In genomic region chr2:120223034-120223912, GRCh38 we compare ENCODE assay signal across 8 cellular contexts. TPM values are rescaled to one million over a fixed set of nuclear protein-coding genes. Genes with fewer than 3 reads are reported as not detected.
DNase-seq lines count a peak whose midpoint lies in the region; ATAC-seq and TF ChIP-seq lines count a peak whose summit lies in the region.

Gene TMEM185B, minus strand, starts transcription at chr2:120223400. Its CDS starts 424 bp downstream, at chr2:120222976.

- peak within 1 kb of the TSS; percentile 92 for H3K27ac Mint-ChIP-seq in activated T-helper 1 cell treated with anti-CD3 and anti-CD28 coated beads, Interleukin-12 subunit alpha, Interleukin-12 subunit beta, Interleukin-2, Interleukin-4 antibody, amounts not matched to agents 30 ng/mL and 10 ng/mL and 1 ng/mL, durations not matched to agents 14 hours and 24 hours and 36 hours
- H3K27ac Mint-ChIP-seq in natural killer cell treated with Interleukin-12 subunit alpha and Interleukin-12 subunit beta and Interleukin-15 and Interleukin-18, amount 100 ng/mL, for 72 hours, result peak within 1 kb of the TSS; percentile 84 to 88
- peak within 1 kb of the TSS; percentile 90 for H3K27ac Mint-ChIP-seq in stimulated activated naive CD8-positive, alpha-beta T cell treated with anti-CD3 and anti-CD28 coated beads, Interleukin-15, Interleukin-2, amounts not matched to agents 100 ng/mL and 50 ng/mL, for 24 hours

- no peaks in the 10 kb centered on the region for H3K9me2 ChIP-seq in DOHH2 (replicated peaks; ENCODE audit: control insufficient read depth, low read length)

- in situ Hi-C loops in KBM-7 (cut with MboI; ENCODE audit: low pct_unique_long_range_greater_than_20kb, low sequenced_read_pairs), result no loop called here

- TF ChIP-seq CTCF in DOHH2 (IDR thresholded peaks at IDR 0.05; ENCODE audit: low read depth, low read length, poor library complexity, severe bottlenecking) (no peak), Peyer's patch (IDR thresholded peaks at IDR 0.05) (peak in 4 of 6 experiments; percentile 15 to 52 (median 49)), fibroblast of mammary gland (conservative IDR thresholded peaks at IDR 0.05; ENCODE audit: control insufficient read depth, insufficient read depth, low read depth, low read length) (peak; percentile 23)

- intact Hi-C loops in activated T-helper 1 cell treated with anti-CD3 and anti-CD28 coated beads, Interleukin-12 subunit alpha, Interleukin-12 subunit beta, Interleukin-2, Interleukin-4 antibody, amounts not matched to agents 30 ng/mL and 10 ng/mL and 1 ng/mL, durations not matched to agents 14 hours and 24 hours and 36 hours (cut with micrococcal nuclease), result loop anchor here (1.0 to 2.0 kb wide), 5 partner anchors 9 to 544 kb away; partner anchors contain the start of genes RALB and TMEM177

- DNase-seq in KBM-7 (peak; percentile 79), Peyer's patch (peak; percentile 86 to 98 (median 96)), fibroblast of mammary gland (ENCODE audit: low read depth) (peak; percentile 76)
- DNase-seq in activated T-helper 1 cell treated with anti-CD3 and anti-CD28 coated beads, Interleukin-12 subunit alpha, Interleukin-12 subunit beta, Interleukin-2, Interleukin-4 antibody, amounts not matched to agents 30 ng/mL and 10 ng/mL and 1 ng/mL, durations not matched to agents 14 hours and 24 hours and 36 hours (ENCODE audit: low spot score), result peak; percentile 90
- DNase-seq in natural killer cell treated with Interleukin-12 subunit alpha and Interleukin-12 subunit beta and Interleukin-15 and Interleukin-18, amount 100 ng/mL, for 72 hours (ENCODE audit: low spot score), result peak; percentile 91

- peaks cover 2% of the 10 kb centered on the region for H3K27me3 Mint-ChIP-seq in activated T-helper 1 cell treated with anti-CD3 and anti-CD28 coated beads, Interleukin-12 subunit alpha, Interleukin-12 subunit beta, Interleukin-2, Interleukin-4 antibody, amounts not matched to agents 30 ng/mL and 10 ng/mL and 1 ng/mL, durations not matched to agents 14 hours and 24 hours and 36 hours (ENCODE audit: insufficient read depth)
- no peaks in the 10 kb centered on the region for H3K27me3 Mint-ChIP-seq in natural killer cell treated with Interleukin-12 subunit alpha and Interleukin-12 subunit beta and Interleukin-15 and Interleukin-18, amount 100 ng/mL, for 72 hours
- no peaks in the 10 kb centered on the region for H3K27me3 Mint-ChIP-seq in stimulated activated naive CD8-positive, alpha-beta T cell treated with anti-CD3 and anti-CD28 coated beads, Interleukin-15, Interleukin-2, amounts not matched to agents 100 ng/mL and 50 ng/mL, for 24 hours

- peak within 1 kb of the TSS; percentile 94 for H3K4me2 ChIP-seq in DOHH2 (ENCODE audit: low read length)

- peak; percentile 64 to 68 for TF ChIP-seq POLR2A in Peyer's patch (IDR thresholded peaks at IDR 0.05)

- H3K36me3 Mint-ChIP-seq in activated T-helper 1 cell treated with anti-CD3 and anti-CD28 coated beads, Interleukin-12 subunit alpha, Interleukin-12 subunit beta, Interleukin-2, Interleukin-4 antibody, amounts not matched to agents 30 ng/mL and 10 ng/mL and 1 ng/mL, durations not matched to agents 14 hours and 24 hours and 36 hours (ENCODE audit: low read depth), result peaks cover 38% of the 10 kb centered on the region
- H3K36me3 Mint-ChIP-seq in natural killer cell treated with Interleukin-12 subunit alpha and Interleukin-12 subunit beta and Interleukin-15 and Interleukin-18, amount 100 ng/mL, for 72 hours, result peaks cover 11% of the 10 kb centered on the region
- peaks cover 40% of the 10 kb centered on the region for H3K36me3 Mint-ChIP-seq in stimulated activated naive CD8-positive, alpha-beta T cell treated with anti-CD3 and anti-CD28 coated beads, Interleukin-15, Interleukin-2, amounts not matched to agents 100 ng/mL and 50 ng/mL, for 24 hours (ENCODE audit: low read depth)

- peak; percentile 94 for ATAC-seq in GM21723 (IDR thresholded peaks at IDR 0.05; ENCODE audit: unreplicated experiment)
- ATAC-seq in natural killer cell treated with Interleukin-12 subunit alpha and Interleukin-12 subunit beta and Interleukin-15 and Interleukin-18, amount 100 ng/mL, for 72 hours, result peak; percentile 96 to 97

- peaks cover 44% of the 10 kb centered on the region for H3K4me1 ChIP-seq in DOHH2 (ENCODE audit: control insufficient read depth, low read length)
- H3K4me1 ChIP-seq in Peyer's patch, result peaks cover 5 to 28% (median 10%) of the 10 kb centered on the region in 4 donors

- H3K36me3 ChIP-seq in DOHH2 (ENCODE audit: control insufficient read depth, low read length), result peaks cover 12% of the 10 kb centered on the region
- H3K36me3 ChIP-seq in Peyer's patch, result no peaks in the 10 kb centered on the region

- H3F3A ChIP-seq in DOHH2 (ENCODE audit: control insufficient read depth, insufficient read depth), result peaks cover under 1% of the 10 kb centered on the region; the same call in 1 of the 2 replicates

- H3K4me3 Mint-ChIP-seq in activated T-helper 1 cell treated with anti-CD3 and anti-CD28 coated beads, Interleukin-12 subunit alpha, Interleukin-12 subunit beta, Interleukin-2, Interleukin-4 antibody, amounts not matched to agents 30 ng/mL and 10 ng/mL and 1 ng/mL, durations not matched to agents 14 hours and 24 hours and 36 hours, result peak within 1 kb of the TSS; percentile 86
- H3K4me3 Mint-ChIP-seq in natural killer cell treated with Interleukin-12 subunit alpha and Interleukin-12 subunit beta and Interleukin-15 and Interleukin-18, amount 100 ng/mL, for 72 hours, result peak within 1 kb of the TSS; percentile 85
- peak within 1 kb of the TSS; percentile 83 for H3K4me3 Mint-ChIP-seq in stimulated activated naive CD8-positive, alpha-beta T cell treated with anti-CD3 and anti-CD28 coated beads, Interleukin-15, Interleukin-2, amounts not matched to agents 100 ng/mL and 50 ng/mL, for 24 hours

- H3K27ac ChIP-seq in DOHH2 (ENCODE audit: low read depth, low read length) (peak within 1 kb of the TSS; percentile 65), Peyer's patch (peak within 1 kb of the TSS; percentile 94 to 99 (median 97))

- H4K20me1 ChIP-seq in DOHH2 (ENCODE audit: control insufficient read depth, insufficient read depth, low read depth, low read length), result no peaks in the 10 kb centered on the region

- H3K9me3 ChIP-seq in DOHH2 (ENCODE audit: control insufficient read depth, insufficient read depth, low read length) (peaks cover 3% of the 10 kb centered on the region; the same call in 1 of the 2 replicates), Peyer's patch (no peaks in the 10 kb centered on the region)

- H3K27me3 ChIP-seq in DOHH2 (ENCODE audit: control insufficient read depth, low read length) (no peaks in the 10 kb centered on the region), Peyer's patch (no peaks in the 10 kb centered on the region)

- H3K9me3 Mint-ChIP-seq in activated T-helper 1 cell treated with anti-CD3 and anti-CD28 coated beads, Interleukin-12 subunit alpha, Interleukin-12 subunit beta, Interleukin-2, Interleukin-4 antibody, amounts not matched to agents 30 ng/mL and 10 ng/mL and 1 ng/mL, durations not matched to agents 14 hours and 24 hours and 36 hours, result no peaks in the 10 kb centered on the region
- H3K9me3 Mint-ChIP-seq in natural killer cell treated with Interleukin-12 subunit alpha and Interleukin-12 subunit beta and Interleukin-15 and Interleukin-18, amount 100 ng/mL, for 72 hours, result no peaks in the 10 kb centered on the region
- H3K9me3 Mint-ChIP-seq in stimulated activated naive CD8-positive, alpha-beta T cell treated with anti-CD3 and anti-CD28 coated beads, Interleukin-15, Interleukin-2, amounts not matched to agents 100 ng/mL and 50 ng/mL, for 24 hours, result no peaks in the 10 kb centered on the region

- H3K79me2 ChIP-seq in DOHH2 (ENCODE audit: control insufficient read depth, low read length), result peaks cover 28% of the 10 kb centered on the region

- H3K4me3 ChIP-seq in DOHH2 (ENCODE audit: low read length), result peak within 1 kb of the TSS; percentile 74
- peak within 1 kb of the TSS; percentile 57 to 91 (median 78) for H3K4me3 ChIP-seq in Peyer's patch
- peak within 1 kb of the TSS; percentile 52 for H3K4me3 ChIP-seq in fibroblast of mammary gland (ENCODE audit: control insufficient read depth, low read depth, low read length)

- H3K4me1 Mint-ChIP-seq in activated T-helper 1 cell treated with anti-CD3 and anti-CD28 coated beads, Interleukin-12 subunit alpha, Interleukin-12 subunit beta, Interleukin-2, Interleukin-4 antibody, amounts not matched to agents 30 ng/mL and 10 ng/mL and 1 ng/mL, durations not matched to agents 14 hours and 24 hours and 36 hours (ENCODE audit: low read depth), result peaks cover 69% of the 10 kb centered on the region
- peaks cover 40 to 60% of the 10 kb centered on the region in 2 donors for H3K4me1 Mint-ChIP-seq in natural killer cell treated with Interleukin-12 subunit alpha and Interleukin-12 subunit beta and Interleukin-15 and Interleukin-18, amount 100 ng/mL, for 72 hours (ENCODE audit: low read depth in 2 of 2)
- peaks cover 59% of the 10 kb centered on the region for H3K4me1 Mint-ChIP-seq in stimulated activated naive CD8-positive, alpha-beta T cell treated with anti-CD3 and anti-CD28 coated beads, Interleukin-15, Interleukin-2, amounts not matched to agents 100 ng/mL and 50 ng/mL, for 24 hours (ENCODE audit: low read depth)

RNA-seq across cellular contexts. Expression of gene TMEM185B, which starts in this region (rescaled TPM):
- 10 to 100 TPM; 11.6 to 33.3 (median 20.1) TPM for total RNA-seq in Peyer's patch
- total RNA-seq in activated T-helper 1 cell treated with anti-CD3 and anti-CD28 coated beads, Interleukin-12 subunit alpha, Interleukin-12 subunit beta, Interleukin-2, Interleukin-4 antibody, amounts not matched to agents 30 ng/mL and 10 ng/mL and 1 ng/mL, durations not matched to agents 14 hours and 24 hours and 36 hours, result 47.9 and 48.6 TPM in 2 replicates
- 10 to 100 TPM; 27.9 to 33.0 TPM for total RNA-seq in natural killer cell treated with Interleukin-12 subunit alpha and Interleukin-12 subunit beta and Interleukin-15 and Interleukin-18, amount 100 ng/mL, for 72 hours

Comparison
In these comparisons a context has a peak if more than half of its experiments do, and no peak if none do; other contexts are left out.
1. Peak in every context shown above with its lines: DNase-seq, ATAC-seq, H3K4me3 ChIP-seq and H3K27ac ChIP-seq.